17 cellular contexts compared by ENCODE assay signal in the genomic region with DNA sequence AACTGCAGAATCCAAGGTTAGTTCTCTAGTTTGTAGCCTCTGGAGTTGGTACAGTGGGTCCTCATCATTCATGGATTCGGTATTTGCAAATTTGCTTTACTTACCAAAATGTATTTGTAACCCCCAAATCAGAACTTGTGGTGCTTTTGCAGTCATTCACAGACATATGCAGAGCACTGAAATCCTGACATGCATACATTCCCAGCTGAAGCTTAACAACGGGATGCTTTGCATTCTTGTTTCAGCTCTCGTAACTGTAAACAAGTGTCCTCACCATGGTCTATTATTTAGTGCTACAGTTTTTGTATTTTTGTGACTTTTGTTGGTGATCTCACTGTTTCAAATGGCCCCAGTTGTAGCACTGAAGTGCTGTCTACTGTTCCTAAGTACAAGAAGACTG. TPM values are rescaled to one million over a fixed set of nuclear protein-coding genes. Genes with fewer than 3 reads are reported as not detected.
DNase-seq lines count a peak whose midpoint lies in the region; ATAC-seq and TF ChIP-seq lines count a peak whose summit lies in the region.
"Had no signal": no experiment of that assay in that cellular context is flagged by ENCODE, and none has a peak within 500 bp of the region (broad histone marks: within the 10 kb centered on the region; RNA-seq: fewer than 3 reads in every experiment).

No MANE protein-coding gene starts in this region.

- H3K9me3 Mint-ChIP-seq in H9 (no peaks in the 10 kb centered on the region), WTC11 (no peaks in the 10 kb centered on the region; the same call in 1 of the 2 replicates), nephron progenitor cell (no peaks in the 10 kb centered on the region)
- H3K9me3 Mint-ChIP-seq in activated CD4-positive, alpha-beta T cell treated with anti-CD3 and anti-CD28 coated beads, Interleukin-2, amount 10 ng/mL, durations not matched to agents 24 days and 14 days = no peaks in the 10 kb centered on the region
- H3K9me3 Mint-ChIP-seq: CD4-positive, alpha-beta T cell; IgD-negative memory B cell had no signal

- no peak overlapping the region for H2AK5ac ChIP-seq in H9 (ENCODE audit: insufficient read length, low read length)

- H3K4ac ChIP-seq in H9 (ENCODE audit: low read depth, low read length) = no peak overlapping the region

- no peak overlapping the region for H3K56ac ChIP-seq in H9 (ENCODE audit: insufficient read length, low read depth, low read length)

- POLR2A ChIA-PET in WTC11 (lab: Charles Lee) = no interaction called here

- H3K4me1 ChIP-seq in H9 (ENCODE audit: insufficient read depth, low read length) = peaks cover 4% of the 10 kb centered on the region; the same call in 1 of the 2 replicates
- H3K4me1 ChIP-seq: A549, Caco-2 had no signal

- peaks cover 2% of the 10 kb centered on the region; the same call in 1 of the 2 replicates for H3K79me2 ChIP-seq in H9 (ENCODE audit: insufficient read depth, low read length)

- CTCF ChIA-PET in WTC11 (lab: Charles Lee) = no interaction called here

- WGBS in H9 (ENCODE audit: extremely low coverage, insufficient read length, low lambda C conversion rate) = no CpG with 5 or more reads among the region's 3 CpGs

- H3K36me3 Mint-ChIP-seq in H9 (ENCODE audit: insufficient read depth in 1 of 3, low read depth in 3 of 3) (peaks cover 24 to 32% (median 25%) of the 10 kb centered on the region in 3 experiments), WTC11 (peaks cover 42% of the 10 kb centered on the region), nephron progenitor cell (ENCODE audit: low read depth) (no peaks in the 10 kb centered on the region)
- H3K36me3 Mint-ChIP-seq in activated CD4-positive, alpha-beta T cell treated with anti-CD3 and anti-CD28 coated beads, Interleukin-2, amount 10 ng/mL, durations not matched to agents 24 days and 14 days (ENCODE audit: low read depth) = no peaks in the 10 kb centered on the region

- no peak overlapping the region for H4K91ac ChIP-seq in H9 (ENCODE audit: insufficient read length, low read depth, low read length)

- no peak for DNase-seq in H9
- DNase-seq in WTC11 (ENCODE audit: low spot score) = no peak
- DNase-seq in iPS-NIHi7 (ENCODE audit: extremely low spot score) = peak; percentile 29
- no peak for DNase-seq in nephron progenitor cell
- no peak for DNase-seq in midbrain (lab: John Stamatoyannopoulos, UW)
- DNase-seq in activated CD4-positive, alpha-beta T cell treated with anti-CD3 and anti-CD28 coated beads, Interleukin-2, amount 10 ng/mL, durations not matched to agents 24 days and 14 days = no peak
- DNase-seq: AML-193; Caco-2; CD4-positive, alpha-beta T cell; GOT3; HCEC 1CT; KBM-7 had no signal

- H3K27ac ChIP-seq in H9 (ENCODE audit: insufficient read length, low read depth, low read length) = no peak overlapping the region
- H3K27ac ChIP-seq: A549, C4-2B, HL-60 had no signal

- no peak overlapping the region for H2BK5ac ChIP-seq in H9 (ENCODE audit: insufficient read length, low read length)

- H3K4me1 Mint-ChIP-seq in H9 (peaks cover 34% of the 10 kb centered on the region in 2 experiments), WTC11 (peaks cover 42% of the 10 kb centered on the region), nephron progenitor cell (no peaks in the 10 kb centered on the region)
- no peaks in the 10 kb centered on the region for H3K4me1 Mint-ChIP-seq in activated CD4-positive, alpha-beta T cell treated with anti-CD3 and anti-CD28 coated beads, Interleukin-2, amount 10 ng/mL, durations not matched to agents 24 days and 14 days

- no peaks in the 10 kb centered on the region for H3K27me3 ChIP-seq in H9 (ENCODE audit: insufficient read depth, low read length)

- H3K27me3 Mint-ChIP-seq in H9 (ENCODE audit: low read depth) = no peaks in the 10 kb centered on the region
- H3K27me3 Mint-ChIP-seq in WTC11 (ENCODE audit: low read depth) = no peaks in the 10 kb centered on the region
- peaks cover 20% of the 10 kb centered on the region for H3K27me3 Mint-ChIP-seq in nephron progenitor cell (ENCODE audit: low read depth, poor library complexity)
- H3K27me3 Mint-ChIP-seq in activated CD4-positive, alpha-beta T cell treated with anti-CD3 and anti-CD28 coated beads, Interleukin-2, amount 10 ng/mL, durations not matched to agents 24 days and 14 days = peaks cover 1% of the 10 kb centered on the region
- H3K27me3 Mint-ChIP-seq: IgD-negative memory B cell had no signal

- no peaks in the 10 kb centered on the region for H3K79me1 ChIP-seq in H9 (ENCODE audit: insufficient read depth, low read depth, low read length, poor library complexity, severe bottlenecking)

- H3K14ac ChIP-seq in H9 (ENCODE audit: insufficient read depth, low read length) = no peak overlapping the region

- H2BK15ac ChIP-seq in H9 (ENCODE audit: low read depth, low read length) = no peak overlapping the region

- peak overlapping the region; percentile 40 to 79 (median 51); a peak in 2 of 7 replicates for H3K27ac Mint-ChIP-seq in H9
- H3K27ac Mint-ChIP-seq in WTC11 = peak overlapping the region; percentile 77
- H3K27ac Mint-ChIP-seq in nephron progenitor cell = no peak overlapping the region
- H3K27ac Mint-ChIP-seq in activated CD4-positive, alpha-beta T cell treated with anti-CD3 and anti-CD28 coated beads, Interleukin-2, amount 10 ng/mL, durations not matched to agents 24 days and 14 days = no peak overlapping the region
- H3K27ac Mint-ChIP-seq: CD4-positive, alpha-beta T cell; IgD-negative memory B cell had no signal

- H3K23ac ChIP-seq in H9 (ENCODE audit: insufficient read length, low read depth, low read length) = no peak overlapping the region

- no peaks in the 10 kb centered on the region for H3K9me3 ChIP-seq in H9 (ENCODE audit: control insufficient read depth, low read depth, low read length)
- H3K9me3 ChIP-seq: A549 had no signal

- H4K5ac ChIP-seq in H9 (ENCODE audit: insufficient read length, low read depth, low read length) = no peak overlapping the region

- H3K18ac ChIP-seq in H9 (ENCODE audit: insufficient read length, low read depth, low read length) = no peak overlapping the region

- no peak overlapping the region for H2BK20ac ChIP-seq in H9 (ENCODE audit: low read depth, low read length, poor library complexity, severe bottlenecking)

- no peak overlapping the region for H2BK12ac ChIP-seq in H9 (ENCODE audit: insufficient read length, low read depth, low read length)

- H2AFZ ChIP-seq in H9 (ENCODE audit: low read length) = no peak overlapping the region

- no peak overlapping the region for H3K4me3 Mint-ChIP-seq in H9
- no peak overlapping the region for H3K4me3 Mint-ChIP-seq in WTC11
- H3K4me3 Mint-ChIP-seq in nephron progenitor cell = no peak overlapping the region
- no peak overlapping the region for H3K4me3 Mint-ChIP-seq in activated CD4-positive, alpha-beta T cell treated with anti-CD3 and anti-CD28 coated beads, Interleukin-2, amount 10 ng/mL, durations not matched to agents 24 days and 14 days
- H3K4me3 Mint-ChIP-seq: CD4-positive, alpha-beta T cell had no signal

- no peak overlapping the region for H3T11ph ChIP-seq in H9 (ENCODE audit: low read length)

- H3K23me2 ChIP-seq in H9 (ENCODE audit: insufficient read length, low read depth, low read length, poor library complexity, severe bottlenecking) = no peaks in the 10 kb centered on the region

- no peak overlapping the region for H3K4me2 ChIP-seq in H9 (ENCODE audit: insufficient read depth, insufficient read length, low read length)
- H3K4me2 ChIP-seq: A549 had no signal

- intact Hi-C loops in activated CD4-positive, alpha-beta T cell treated with anti-CD3 and anti-CD28 coated beads, Interleukin-2, amount 10 ng/mL, durations not matched to agents 24 days and 14 days (cut with micrococcal nuclease) = no loop called here

- H3K9ac ChIP-seq in H9 (ENCODE audit: extremely low read depth, insufficient read length, low read length) = no peak overlapping the region

- H4K20me1 ChIP-seq in H9 (ENCODE audit: control insufficient read depth, insufficient read depth, insufficient read length) = no peaks in the 10 kb centered on the region

- H4K8ac ChIP-seq in H9 (replicated peaks; ENCODE audit: insufficient read length, low read depth, low read length) = no peak overlapping the region

- TF ChIP-seq CTCF in H9 (conservative IDR thresholded peaks at IDR 0.05) (no peak), WTC11 (IDR thresholded peaks at IDR 0.05) (no peak), nephron progenitor cell (IDR thresholded peaks at IDR 0.05) (no peak)

- peak; percentile 55; the same call in 1 of the 2 replicates for ATAC-seq in WTC11
- ATAC-seq: A549, HepG2 had no signal

- no peak overlapping the region for H2BK120ac ChIP-seq in H9 (ENCODE audit: low read depth, low read length, poor library complexity, severe bottlenecking)

TF ChIP-seq in WTC11, 78 proteins besides CTCF, POLR2A, EP300 and RAD21 (continues in another document):
- TF ChIP-seq MYBL2 (CRISPR knock-in tag; IDR thresholded peaks at IDR 0.05) (no peak), ZNF138 (CRISPR knock-in tag; conservative IDR thresholded peaks at IDR 0.05) (no peak), AR (CRISPR knock-in tag; IDR thresholded peaks at IDR 0.05) (no peak), ZNF396 (CRISPR knock-in tag; IDR thresholded peaks at IDR 0.05; ENCODE audit: borderline replicate concordance) (no peak), GRHL2 (CRISPR knock-in tag; IDR thresholded peaks at IDR 0.05; ENCODE audit: insufficient replicate concordance, severe bottlenecking) (no peak), ZNF671 (CRISPR knock-in tag; IDR thresholded peaks at IDR 0.05) (no peak), ZNF416 (CRISPR knock-in tag; IDR thresholded peaks at IDR 0.05) (no peak)

RNA-seq across cellular contexts. Expression of gene BEND4, which starts 16.1 kb away (rescaled TPM):
- 25.1 and 25.8 TPM in 2 replicates for total RNA-seq in H9 (2021)
- 40.0 to 43.4 TPM (median 43.0 TPM) in 3 replicates for total RNA-seq in WTC11 (2021)
- total RNA-seq in activated CD4-positive, alpha-beta T cell treated with anti-CD3 and anti-CD28 coated beads, Interleukin-2, amount 10 ng/mL, durations not matched to agents 24 days and 14 days = 0.57 and 0.72 TPM in 2 replicates
- total RNA-seq: Caco-2, HepG2 had no signal

Comparison
In these comparisons a context has a peak if more than half of its experiments do, and no peak if none do; other contexts are left out.
1. H3K27ac Mint-ChIP-seq: peak in H9 (3 of 3) and WTC11 (single experiment); none in nephron progenitor cell (single experiment) and activated CD4-positive, alpha-beta T cell treated with anti-CD3 and anti-CD28 coated beads, Interleukin-2, amount 10 ng/mL, durations not matched to agents 24 days and 14 days (single experiment).
2. RNA of gene BEND4, which starts 16.1 kb away (total RNA-seq): 40.0 to 43.4 TPM in WTC11 and 25.1 to 25.8 TPM in H9; 0.57 to 0.72 TPM in activated CD4-positive, alpha-beta T cell treated with anti-CD3 and anti-CD28 coated beads, Interleukin-2, amount 10 ng/mL, durations not matched to agents 24 days and 14 days; every median in the first group is over 10 times any median in the second.